Comparison of ENCODE assay signal across 1 cellular context in the genomic region with DNA sequence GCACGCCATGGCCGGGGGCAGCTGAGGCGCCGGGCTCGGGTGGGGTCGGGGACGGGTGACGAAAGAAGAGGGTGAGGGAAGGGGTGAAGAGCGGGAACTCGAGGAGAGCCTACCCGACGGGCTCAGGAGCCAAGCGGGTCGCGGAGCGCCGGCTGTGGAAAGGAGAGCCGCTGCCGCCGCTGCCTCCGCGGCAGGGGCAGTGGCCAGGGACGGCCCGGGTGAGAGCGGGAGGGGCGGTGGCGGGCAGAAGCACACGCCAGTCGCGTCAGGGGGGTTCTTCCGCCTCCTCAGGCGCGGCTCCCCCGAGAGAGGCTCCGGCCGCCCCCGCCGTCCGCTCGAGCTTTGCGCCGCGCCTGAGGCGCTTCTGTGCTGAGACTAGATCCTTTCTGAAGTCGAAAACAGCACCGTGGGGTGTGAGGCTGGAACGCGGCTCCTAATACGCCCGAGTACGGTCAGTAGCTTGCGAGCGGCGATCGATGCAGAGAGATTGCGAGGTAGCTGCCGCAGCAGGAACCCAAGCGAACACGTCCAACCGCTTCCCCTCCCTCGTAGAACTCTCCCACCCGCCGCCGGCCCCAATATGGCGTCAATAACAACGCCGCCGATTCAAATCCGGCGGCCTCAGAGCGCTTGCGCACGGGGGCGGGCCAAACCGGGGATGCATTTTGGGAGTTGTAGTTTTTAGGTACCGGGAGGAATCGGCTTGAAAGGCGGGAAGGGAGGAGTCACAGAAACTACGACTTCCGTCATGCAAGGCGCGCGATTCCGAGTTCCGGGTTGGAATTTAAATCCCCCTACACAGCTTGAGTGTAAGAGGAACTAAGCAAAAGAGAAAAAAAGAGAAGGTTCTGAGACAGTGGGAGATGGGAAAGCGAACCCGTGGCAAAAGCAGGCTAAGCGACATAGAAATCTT.
TF ChIP-seq lines count a peak whose summit lies in the region.

A gene (minus strand): TSS at position 558 of the 913 bp plus-strand sequence. CDS start 549 bp downstream, at position 9.

TF ChIP-seq in K562, 482 proteins besides CTCF, POLR2A, EP300 and RAD21 (continued from another document and continues in another):
- TF ChIP-seq, protein P1, sequence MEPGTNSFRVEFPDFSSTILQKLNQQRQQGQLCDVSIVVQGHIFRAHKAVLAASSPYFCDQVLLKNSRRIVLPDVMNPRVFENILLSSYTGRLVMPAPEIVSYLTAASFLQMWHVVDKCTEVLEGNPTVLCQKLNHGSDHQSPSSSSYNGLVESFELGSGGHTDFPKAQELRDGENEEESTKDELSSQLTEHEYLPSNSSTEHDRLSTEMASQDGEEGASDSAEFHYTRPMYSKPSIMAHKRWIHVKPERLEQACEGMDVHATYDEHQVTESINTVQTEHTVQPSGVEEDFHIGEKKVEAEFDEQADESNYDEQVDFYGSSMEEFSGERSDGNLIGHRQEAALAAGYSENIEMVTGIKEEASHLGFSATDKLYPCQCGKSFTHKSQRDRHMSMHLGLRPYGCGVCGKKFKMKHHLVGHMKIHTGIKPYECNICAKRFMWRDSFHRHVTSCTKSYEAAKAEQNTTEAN (CRISPR knock-in tag; IDR thresholded peaks at IDR 0.05) = peak; percentile 39; the same call in 1 of the 2 replicates
- TF ChIP-seq KLF10 (CRISPR knock-in tag; IDR thresholded peaks at IDR 0.05) (no peak), RBM34 (IDR thresholded peaks at IDR 0.05; ENCODE audit: borderline replicate concordance, insufficient read depth, low read length) (no peak), SMAD4 (CRISPR knock-in tag; conservative IDR thresholded peaks at IDR 0.05) (0 out of 2 replicates have a peak, but pooled peaks have one; percentile 35), E2F3 (CRISPR knock-in tag; IDR thresholded peaks at IDR 0.05) (peak; percentile 13; the same call in 1 of the 2 replicates), RBM39 (optimal IDR thresholded peaks at IDR 0.05; ENCODE audit: low read depth, low read length) (no peak), SNRNP70 (optimal IDR thresholded peaks at IDR 0.05; ENCODE audit: low read depth, low read length) (no peak), BCOR (IDR thresholded peaks at IDR 0.05) (no peak), GATAD2B (IDR thresholded peaks at IDR 0.05; ENCODE audit: borderline replicate concordance) (0 out of 2 replicates have a peak, but pooled peaks have one; percentile 50), HNRNPL (IDR thresholded peaks at IDR 0.05; ENCODE audit: low read depth, low read length) (no peak), SIN3A (IDR thresholded peaks at IDR 0.05; ENCODE audit: borderline replicate concordance in 2 of 2, control insufficient read depth in 1 of 2, low read depth in 2 of 2, low read length in 2 of 2) (peak; percentile 86 to 98; a peak in 3 of 4 replicates), TAF1 (IDR thresholded peaks at IDR 0.05; ENCODE audit: control insufficient read depth, extremely low read depth, insufficient read depth, low read length, severe bottlenecking) (peak; percentile 97), LARP7 (IDR thresholded peaks at IDR 0.05) (no peak), TBP (optimal IDR thresholded peaks at IDR 0.05; ENCODE audit: low read depth, low read length) (peak; percentile 96), MTA3 (IDR thresholded peaks at IDR 0.05; ENCODE audit: borderline replicate concordance) (peak; percentile 83), DPF2 (IDR thresholded peaks at IDR 0.05) (peak; percentile 22; the same call in 1 of the 2 replicates), XRCC4 (IDR thresholded peaks at IDR 0.05; ENCODE audit: extremely low read depth, insufficient read depth, insufficient read length) (no peak), ZC3H11A (IDR thresholded peaks at IDR 0.05; ENCODE audit: low read depth, low read length) (0 out of 2 replicates have a peak, but pooled peaks have one; percentile 17), SMARCC2 (IDR thresholded peaks at IDR 0.05; ENCODE audit: low read depth) (no peak), ZNF699 (CRISPR knock-in tag; IDR thresholded peaks at IDR 0.05; ENCODE audit: insufficient replicate concordance) (no peak), NR1H2 (CRISPR knock-in tag; IDR thresholded peaks at IDR 0.05) (no peak), NR3C1 (CRISPR knock-in tag; IDR thresholded peaks at IDR 0.05) (0 out of 2 replicates have a peak, but pooled peaks have one; percentile 43), POLR3A (IDR thresholded peaks at IDR 0.05; ENCODE audit: borderline replicate concordance, extremely low read depth, insufficient read depth, insufficient read length) (no peak)
- TF ChIP-seq, protein P2, sequence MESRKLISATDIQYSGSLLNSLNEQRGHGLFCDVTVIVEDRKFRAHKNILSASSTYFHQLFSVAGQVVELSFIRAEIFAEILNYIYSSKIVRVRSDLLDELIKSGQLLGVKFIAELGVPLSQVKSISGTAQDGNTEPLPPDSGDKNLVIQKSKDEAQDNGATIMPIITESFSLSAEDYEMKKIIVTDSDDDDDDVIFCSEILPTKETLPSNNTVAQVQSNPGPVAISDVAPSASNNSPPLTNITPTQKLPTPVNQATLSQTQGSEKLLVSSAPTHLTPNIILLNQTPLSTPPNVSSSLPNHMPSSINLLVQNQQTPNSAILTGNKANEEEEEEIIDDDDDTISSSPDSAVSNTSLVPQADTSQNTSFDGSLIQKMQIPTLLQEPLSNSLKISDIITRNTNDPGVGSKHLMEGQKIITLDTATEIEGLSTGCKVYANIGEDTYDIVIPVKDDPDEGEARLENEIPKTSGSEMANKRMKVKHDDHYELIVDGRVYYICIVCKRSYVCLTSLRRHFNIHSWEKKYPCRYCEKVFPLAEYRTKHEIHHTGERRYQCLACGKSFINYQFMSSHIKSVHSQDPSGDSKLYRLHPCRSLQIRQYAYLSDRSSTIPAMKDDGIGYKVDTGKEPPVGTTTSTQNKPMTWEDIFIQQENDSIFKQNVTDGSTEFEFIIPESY (CRISPR knock-in tag; IDR thresholded peaks at IDR 0.05) = peak; percentile 7; the same call in 1 of the 2 replicates
- TF ChIP-seq, protein P3, sequence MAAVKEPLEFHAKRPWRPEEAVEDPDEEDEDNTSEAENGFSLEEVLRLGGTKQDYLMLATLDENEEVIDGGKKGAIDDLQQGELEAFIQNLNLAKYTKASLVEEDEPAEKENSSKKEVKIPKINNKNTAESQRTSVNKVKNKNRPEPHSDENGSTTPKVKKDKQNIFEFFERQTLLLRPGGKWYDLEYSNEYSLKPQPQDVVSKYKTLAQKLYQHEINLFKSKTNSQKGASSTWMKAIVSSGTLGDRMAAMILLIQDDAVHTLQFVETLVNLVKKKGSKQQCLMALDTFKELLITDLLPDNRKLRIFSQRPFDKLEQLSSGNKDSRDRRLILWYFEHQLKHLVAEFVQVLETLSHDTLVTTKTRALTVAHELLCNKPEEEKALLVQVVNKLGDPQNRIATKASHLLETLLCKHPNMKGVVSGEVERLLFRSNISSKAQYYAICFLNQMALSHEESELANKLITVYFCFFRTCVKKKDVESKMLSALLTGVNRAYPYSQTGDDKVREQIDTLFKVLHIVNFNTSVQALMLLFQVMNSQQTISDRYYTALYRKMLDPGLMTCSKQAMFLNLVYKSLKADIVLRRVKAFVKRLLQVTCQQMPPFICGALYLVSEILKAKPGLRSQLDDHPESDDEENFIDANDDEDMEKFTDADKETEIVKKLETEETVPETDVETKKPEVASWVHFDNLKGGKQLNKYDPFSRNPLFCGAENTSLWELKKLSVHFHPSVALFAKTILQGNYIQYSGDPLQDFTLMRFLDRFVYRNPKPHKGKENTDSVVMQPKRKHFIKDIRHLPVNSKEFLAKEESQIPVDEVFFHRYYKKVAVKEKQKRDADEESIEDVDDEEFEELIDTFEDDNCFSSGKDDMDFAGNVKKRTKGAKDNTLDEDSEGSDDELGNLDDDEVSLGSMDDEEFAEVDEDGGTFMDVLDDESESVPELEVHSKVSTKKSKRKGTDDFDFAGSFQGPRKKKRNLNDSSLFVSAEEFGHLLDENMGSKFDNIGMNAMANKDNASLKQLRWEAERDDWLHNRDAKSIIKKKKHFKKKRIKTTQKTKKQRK (IDR thresholded peaks at IDR 0.05; ENCODE audit: borderline replicate concordance, low read depth, low read length) = no peak
- TF ChIP-seq, protein P4, sequence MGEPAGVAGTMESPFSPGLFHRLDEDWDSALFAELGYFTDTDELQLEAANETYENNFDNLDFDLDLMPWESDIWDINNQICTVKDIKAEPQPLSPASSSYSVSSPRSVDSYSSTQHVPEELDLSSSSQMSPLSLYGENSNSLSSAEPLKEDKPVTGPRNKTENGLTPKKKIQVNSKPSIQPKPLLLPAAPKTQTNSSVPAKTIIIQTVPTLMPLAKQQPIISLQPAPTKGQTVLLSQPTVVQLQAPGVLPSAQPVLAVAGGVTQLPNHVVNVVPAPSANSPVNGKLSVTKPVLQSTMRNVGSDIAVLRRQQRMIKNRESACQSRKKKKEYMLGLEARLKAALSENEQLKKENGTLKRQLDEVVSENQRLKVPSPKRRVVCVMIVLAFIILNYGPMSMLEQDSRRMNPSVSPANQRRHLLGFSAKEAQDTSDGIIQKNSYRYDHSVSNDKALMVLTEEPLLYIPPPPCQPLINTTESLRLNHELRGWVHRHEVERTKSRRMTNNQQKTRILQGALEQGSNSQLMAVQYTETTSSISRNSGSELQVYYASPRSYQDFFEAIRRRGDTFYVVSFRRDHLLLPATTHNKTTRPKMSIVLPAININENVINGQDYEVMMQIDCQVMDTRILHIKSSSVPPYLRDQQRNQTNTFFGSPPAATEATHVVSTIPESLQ (CRISPR knock-in tag; IDR thresholded peaks at IDR 0.05) = no peak
- TF ChIP-seq, protein P5, sequence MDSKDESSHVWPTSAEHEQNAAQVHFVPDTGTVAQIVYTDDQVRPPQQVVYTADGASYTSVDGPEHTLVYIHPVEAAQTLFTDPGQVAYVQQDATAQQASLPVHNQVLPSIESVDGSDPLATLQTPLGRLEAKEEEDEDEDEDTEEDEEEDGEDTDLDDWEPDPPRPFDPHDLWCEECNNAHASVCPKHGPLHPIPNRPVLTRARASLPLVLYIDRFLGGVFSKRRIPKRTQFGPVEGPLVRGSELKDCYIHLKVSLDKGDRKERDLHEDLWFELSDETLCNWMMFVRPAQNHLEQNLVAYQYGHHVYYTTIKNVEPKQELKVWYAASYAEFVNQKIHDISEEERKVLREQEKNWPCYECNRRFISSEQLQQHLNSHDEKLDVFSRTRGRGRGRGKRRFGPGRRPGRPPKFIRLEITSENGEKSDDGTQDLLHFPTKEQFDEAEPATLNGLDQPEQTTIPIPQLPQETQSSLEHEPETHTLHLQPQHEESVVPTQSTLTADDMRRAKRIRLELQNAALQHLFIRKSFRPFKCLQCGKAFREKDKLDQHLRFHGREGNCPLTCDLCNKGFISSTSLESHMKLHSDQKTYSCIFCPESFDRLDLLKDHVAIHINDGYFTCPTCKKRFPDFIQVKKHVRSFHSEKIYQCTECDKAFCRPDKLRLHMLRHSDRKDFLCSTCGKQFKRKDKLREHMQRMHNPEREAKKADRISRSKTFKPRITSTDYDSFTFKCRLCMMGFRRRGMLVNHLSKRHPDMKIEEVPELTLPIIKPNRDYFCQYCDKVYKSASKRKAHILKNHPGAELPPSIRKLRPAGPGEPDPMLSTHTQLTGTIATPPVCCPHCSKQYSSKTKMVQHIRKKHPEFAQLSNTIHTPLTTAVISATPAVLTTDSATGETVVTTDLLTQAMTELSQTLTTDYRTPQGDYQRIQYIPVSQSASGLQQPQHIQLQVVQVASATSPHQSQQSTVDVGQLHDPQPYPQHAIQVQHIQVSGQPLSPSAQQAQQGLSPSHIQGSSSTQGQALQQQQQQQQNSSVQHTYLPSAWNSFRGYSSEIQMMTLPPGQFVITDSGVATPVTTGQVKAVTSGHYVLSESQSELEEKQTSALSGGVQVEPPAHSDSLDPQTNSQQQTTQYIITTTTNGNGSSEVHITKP (IDR thresholded peaks at IDR 0.05; ENCODE audit: partially characterized antibody) = peak; percentile 80
- TF ChIP-seq, protein P6, sequence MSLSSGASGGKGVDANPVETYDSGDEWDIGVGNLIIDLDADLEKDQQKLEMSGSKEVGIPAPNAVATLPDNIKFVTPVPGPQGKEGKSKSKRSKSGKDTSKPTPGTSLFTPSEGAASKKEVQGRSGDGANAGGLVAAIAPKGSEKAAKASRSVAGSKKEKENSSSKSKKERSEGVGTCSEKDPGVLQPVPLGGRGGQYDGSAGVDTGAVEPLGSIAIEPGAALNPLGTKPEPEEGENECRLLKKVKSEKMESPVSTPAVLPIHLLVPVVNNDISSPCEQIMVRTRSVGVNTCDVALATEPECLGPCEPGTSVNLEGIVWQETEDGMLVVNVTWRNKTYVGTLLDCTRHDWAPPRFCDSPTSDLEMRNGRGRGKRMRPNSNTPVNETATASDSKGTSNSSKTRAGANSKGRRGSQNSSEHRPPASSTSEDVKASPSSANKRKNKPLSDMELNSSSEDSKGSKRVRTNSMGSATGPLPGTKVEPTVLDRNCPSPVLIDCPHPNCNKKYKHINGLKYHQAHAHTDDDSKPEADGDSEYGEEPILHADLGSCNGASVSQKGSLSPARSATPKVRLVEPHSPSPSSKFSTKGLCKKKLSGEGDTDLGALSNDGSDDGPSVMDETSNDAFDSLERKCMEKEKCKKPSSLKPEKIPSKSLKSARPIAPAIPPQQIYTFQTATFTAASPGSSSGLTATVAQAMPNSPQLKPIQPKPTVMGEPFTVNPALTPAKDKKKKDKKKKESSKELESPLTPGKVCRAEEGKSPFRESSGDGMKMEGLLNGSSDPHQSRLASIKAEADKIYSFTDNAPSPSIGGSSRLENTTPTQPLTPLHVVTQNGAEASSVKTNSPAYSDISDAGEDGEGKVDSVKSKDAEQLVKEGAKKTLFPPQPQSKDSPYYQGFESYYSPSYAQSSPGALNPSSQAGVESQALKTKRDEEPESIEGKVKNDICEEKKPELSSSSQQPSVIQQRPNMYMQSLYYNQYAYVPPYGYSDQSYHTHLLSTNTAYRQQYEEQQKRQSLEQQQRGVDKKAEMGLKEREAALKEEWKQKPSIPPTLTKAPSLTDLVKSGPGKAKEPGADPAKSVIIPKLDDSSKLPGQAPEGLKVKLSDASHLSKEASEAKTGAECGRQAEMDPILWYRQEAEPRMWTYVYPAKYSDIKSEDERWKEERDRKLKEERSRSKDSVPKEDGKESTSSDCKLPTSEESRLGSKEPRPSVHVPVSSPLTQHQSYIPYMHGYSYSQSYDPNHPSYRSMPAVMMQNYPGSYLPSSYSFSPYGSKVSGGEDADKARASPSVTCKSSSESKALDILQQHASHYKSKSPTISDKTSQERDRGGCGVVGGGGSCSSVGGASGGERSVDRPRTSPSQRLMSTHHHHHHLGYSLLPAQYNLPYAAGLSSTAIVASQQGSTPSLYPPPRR (CRISPR knock-in tag; IDR thresholded peaks at IDR 0.05; ENCODE audit: borderline replicate concordance) = no peak
- TF ChIP-seq, protein P7, sequence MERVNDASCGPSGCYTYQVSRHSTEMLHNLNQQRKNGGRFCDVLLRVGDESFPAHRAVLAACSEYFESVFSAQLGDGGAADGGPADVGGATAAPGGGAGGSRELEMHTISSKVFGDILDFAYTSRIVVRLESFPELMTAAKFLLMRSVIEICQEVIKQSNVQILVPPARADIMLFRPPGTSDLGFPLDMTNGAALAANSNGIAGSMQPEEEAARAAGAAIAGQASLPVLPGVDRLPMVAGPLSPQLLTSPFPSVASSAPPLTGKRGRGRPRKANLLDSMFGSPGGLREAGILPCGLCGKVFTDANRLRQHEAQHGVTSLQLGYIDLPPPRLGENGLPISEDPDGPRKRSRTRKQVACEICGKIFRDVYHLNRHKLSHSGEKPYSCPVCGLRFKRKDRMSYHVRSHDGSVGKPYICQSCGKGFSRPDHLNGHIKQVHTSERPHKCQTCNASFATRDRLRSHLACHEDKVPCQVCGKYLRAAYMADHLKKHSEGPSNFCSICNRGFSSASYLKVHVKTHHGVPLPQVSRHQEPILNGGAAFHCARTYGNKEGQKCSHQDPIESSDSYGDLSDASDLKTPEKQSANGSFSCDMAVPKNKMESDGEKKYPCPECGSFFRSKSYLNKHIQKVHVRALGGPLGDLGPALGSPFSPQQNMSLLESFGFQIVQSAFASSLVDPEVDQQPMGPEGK (CRISPR knock-in tag; IDR thresholded peaks at IDR 0.05; ENCODE audit: borderline replicate concordance) = 0 out of 2 replicates have a peak, but pooled peaks have one; percentile 70
